1 cellular context compared by ENCODE assay signal in genomic region chr16:81449241-81449640, GRCh38.
TF ChIP-seq lines count a peak whose summit lies in the region.

No MANE protein-coding gene starts in this region.

TF ChIP-seq in HepG2, 621 proteins besides CTCF, POLR2A, EP300 and RAD21:
- TF ChIP-seq ZKSCAN1 (IDR thresholded peaks at IDR 0.05; ENCODE audit: low read length) (peak; percentile 87), ZBTB2 (CRISPR knock-in tag; IDR thresholded peaks at IDR 0.05; ENCODE audit: low read depth) (no peak), AKAP8 (CRISPR knock-in tag; IDR thresholded peaks at IDR 0.05) (peak; percentile 5; the same call in 1 of the 2 replicates), HOXA9 (CRISPR knock-in tag; IDR thresholded peaks at IDR 0.05; ENCODE audit: borderline replicate concordance) (no peak), ZNF687 (CRISPR knock-in tag; IDR thresholded peaks at IDR 0.05) (no peak), CREB3 (CRISPR knock-in tag; IDR thresholded peaks at IDR 0.05) (0 out of 2 replicates have a peak, but pooled peaks have one; percentile 17)
